In the genomic region with DNA sequence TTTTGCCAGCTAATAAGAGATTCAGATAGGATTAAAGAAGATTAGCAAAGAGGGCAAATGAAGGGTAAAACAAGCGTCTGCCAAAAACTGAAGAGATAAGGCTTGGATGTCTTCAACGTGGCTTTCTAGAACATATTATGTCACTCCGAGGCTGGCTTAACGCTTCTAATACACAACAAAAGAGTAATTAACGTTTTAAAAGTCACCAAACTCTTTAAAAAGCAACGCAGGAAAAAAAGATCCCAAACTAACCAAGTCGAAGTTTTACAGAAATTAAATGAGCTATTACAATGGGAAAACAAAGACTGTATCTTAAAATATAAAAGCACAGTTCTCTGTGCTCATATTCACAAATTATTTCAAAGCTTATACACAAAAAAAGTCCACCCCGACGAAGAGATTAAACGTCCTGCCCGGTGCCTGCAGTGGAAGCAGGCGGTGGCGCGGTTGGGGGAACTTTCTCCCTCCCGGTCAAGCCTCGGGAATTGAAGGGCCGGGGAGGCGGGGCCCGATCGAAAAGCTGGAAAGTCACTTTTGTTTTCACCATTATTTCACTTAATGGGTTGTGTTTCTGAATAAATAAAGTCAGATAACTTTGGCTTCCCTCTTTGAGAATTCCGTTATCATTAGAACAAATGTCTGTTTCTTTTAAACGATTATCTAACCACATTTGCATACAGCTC, we compare ENCODE assay signal across 9 cellular contexts. TPM values are rescaled to one million over a fixed set of nuclear protein-coding genes. Genes with fewer than 3 reads are reported as not detected.
DNase-seq lines count a peak whose midpoint lies in the region; ATAC-seq, FAIRE-seq and TF ChIP-seq lines count a peak whose summit lies in the region.
"Had no signal": no experiment of that assay in that cellular context is flagged by ENCODE, and none has a peak within 500 bp of the region (broad histone marks: within the 10 kb centered on the region; RNA-seq: fewer than 3 reads in every experiment).

No MANE protein-coding gene starts in this region.

- H3K36me3 ChIP-seq in Loucy (ENCODE audit: insufficient read depth, low read length): no peaks in the 10 kb centered on the region
- no peaks in the 10 kb centered on the region for H3K36me3 ChIP-seq in GM12878 (ENCODE audit: control insufficient read depth in 2 of 2, insufficient read depth in 2 of 2, low read length in 1 of 2)
- no peaks in the 10 kb centered on the region for H3K36me3 ChIP-seq in small intestine (ENCODE audit: control insufficient read depth in 2 of 2, insufficient read depth in 2 of 2, low read length in 2 of 2)

- H4K20me1 ChIP-seq in Loucy (ENCODE audit: insufficient read depth, low read length, poor library complexity, severe bottlenecking) (no peaks in the 10 kb centered on the region), GM12878 (ENCODE audit: control insufficient read depth, insufficient read depth) (no peaks in the 10 kb centered on the region)

- WGBS in GM12878 (ENCODE audit: insufficient coverage, insufficient replicate concordance, low lambda C conversion rate, missing lambda C conversion rate): 6% methylated on average over 22 of the region's 22 CpGs
- 1 to 4% (median 3%) methylated on average over 22 of the region's 22 CpGs for WGBS in small intestine, 3 donors

- no peak for TF ChIP-seq EP300 in GM12878 (IDR thresholded peaks at IDR 0.05; ENCODE audit: borderline replicate concordance in 1 of 2, control insufficient read depth in 1 of 2, low read depth in 2 of 2, low read length in 2 of 2)

- no peak for TF ChIP-seq CTCF in Loucy (conservative IDR thresholded peaks at IDR 0.05; ENCODE audit: low read length)
- no peak for TF ChIP-seq CTCF in GM12878 (IDR thresholded peaks at IDR 0.05 in 2 of 3, conservative IDR thresholded peaks at IDR 0.05 in 1 of 3; ENCODE audit: control insufficient read depth in 2 of 3, extremely low read depth in 1 of 3, insufficient read depth in 1 of 3, low read depth in 3 of 3, low read length in 3 of 3)

- no peaks in the 10 kb centered on the region for H3F3A ChIP-seq in Loucy (ENCODE audit: low read depth)

- CTCF ChIA-PET in GM12878 (lab: Yijun Ruan, JAX): interaction anchor here (1.0 kb wide), 1 partner anchor 35 kb away, joined by 3 read pairs; no protein-coding TSS in a partner anchor

- H3K27me3 ChIP-seq in Loucy (ENCODE audit: insufficient read depth, low read length, poor library complexity, severe bottlenecking): peaks cover 39% of the 10 kb centered on the region
- H3K27me3 ChIP-seq in GM12878 (replicated peaks in 1 of 2; ENCODE audit: control insufficient read depth in 2 of 2, insufficient read depth in 2 of 2, low read length in 1 of 2): no peaks in the 10 kb centered on the region
- H3K27me3 ChIP-seq in small intestine (ENCODE audit: control insufficient read depth in 2 of 2, insufficient read depth in 2 of 2, low read length in 2 of 2): peaks cover 0 to 6% of the 10 kb centered on the region in 2 donors

- no peak overlapping the region for H3K27ac ChIP-seq in GM12878 (ENCODE audit: control insufficient read depth, insufficient read depth)
- H3K27ac ChIP-seq in small intestine (ENCODE audit: low read depth in 1 of 2, low read length in 1 of 2): no peak overlapping the region

- POLR2A ChIA-PET in GM12878 (lab: Charles Lee): interaction anchor here (0.6 kb wide), 1 partner anchor 306 kb away, joined by 3 read pairs; no protein-coding TSS in a partner anchor

- no peaks in the 10 kb centered on the region for H3K9me2 ChIP-seq in Loucy (replicated peaks; ENCODE audit: low read depth, low read length)

- peak overlapping the region; percentile 25 for H3K9ac ChIP-seq in Loucy (ENCODE audit: low read depth, low read length, poor library complexity, severe bottlenecking)
- peak overlapping the region; percentile 40; the same call in 1 of the 2 replicates for H3K9ac ChIP-seq in GM12878 (ENCODE audit: control insufficient read depth, insufficient read depth, low read length)

- intact Hi-C loops in GM12878 (cut with micrococcal nuclease; ENCODE audit: unreplicated experiment): no loop called here

- TF ChIP-seq POLR2A in GM12878 (IDR thresholded peaks at IDR 0.05; ENCODE audit: low read depth, low read length): no peak
- no peak for TF ChIP-seq POLR2A in GM18505 (IDR thresholded peaks at IDR 0.05; ENCODE audit: borderline replicate concordance, extremely low read depth, insufficient read depth, insufficient read length)

- ATAC-seq in GM12878 (no peak), GM19035 (IDR thresholded peaks at IDR 0.05; ENCODE audit: unreplicated experiment) (no peak), GM18505 (IDR thresholded peaks at IDR 0.05; ENCODE audit: unreplicated experiment) (no peak), HG02870 (IDR thresholded peaks at IDR 0.05; ENCODE audit: unreplicated experiment) (no peak)

- RAD21 ChIA-PET in GM12878 (lab: Charles Lee; ENCODE audit: unreplicated experiment): no interaction called here

- peaks cover 16% of the 10 kb centered on the region for H3K4me1 ChIP-seq in Loucy (ENCODE audit: insufficient read depth, low read length, poor library complexity, severe bottlenecking)
- peaks cover 8% of the 10 kb centered on the region; the same call in 1 of the 2 replicates for H3K4me1 ChIP-seq in GM12878 (ENCODE audit: control insufficient read depth, insufficient read depth, low read length)
- no peaks in the 10 kb centered on the region for H3K4me1 ChIP-seq in small intestine (ENCODE audit: control insufficient read depth in 2 of 2, insufficient read depth in 1 of 2, low read depth in 1 of 2, low read length in 1 of 2)

- TF ChIP-seq RAD21 in GM12878 (IDR thresholded peaks at IDR 0.05; ENCODE audit: insufficient read depth, low read depth, low read length): no peak

- peak overlapping the region; percentile 84 for H3K4me2 ChIP-seq in Loucy (ENCODE audit: low read depth, low read length, poor library complexity, severe bottlenecking)
- H3K4me2 ChIP-seq in GM12878 (ENCODE audit: control insufficient read depth, insufficient read depth): peak overlapping the region; percentile 99

- H3K9me3 ChIP-seq in Loucy (ENCODE audit: insufficient read depth, low read depth, low read length): no peaks in the 10 kb centered on the region
- H3K9me3 ChIP-seq in GM12878 (replicated peaks; ENCODE audit: control insufficient read depth, insufficient read depth, low read length): no peaks in the 10 kb centered on the region; the same call in 2 of the 3 replicates
- H3K9me3 ChIP-seq in small intestine (ENCODE audit: control insufficient read depth, low read depth): no peaks in the 10 kb centered on the region

- FAIRE-seq in GM12878 (lab: Jason Lieb, UNC) (no peak), small intestine (lab: Jason Lieb, UNC) (no peak)

- BruUV-seq in GM12878 (replicated peaks; lab: Mats Ljungman, UMichigan): no TSS peak

- SMC1A ChIA-PET in GM12878 (lab: Charles Lee; ENCODE audit: uncharacterized antibody, unreplicated experiment): interaction anchor here (0.7 to 1.9 kb wide), 5 partner anchors 15 to 232 kb away, joined by 3 to 5 read pairs (median 4); no protein-coding TSS in a partner anchor

- in situ Hi-C loops in GM12878 (cut with MboI): no loop called here

- H2AFZ ChIP-seq in Loucy (ENCODE audit: low read length) (peak overlapping the region; percentile 54), GM12878 (ENCODE audit: control insufficient read depth, low read depth, low read length) (no peak overlapping the region; the same call in 1 of the 2 replicates)

- peak overlapping the region; percentile 70 for H3K4me3 ChIP-seq in Loucy (ENCODE audit: low read length, poor library complexity, severe bottlenecking)
- H3K4me3 ChIP-seq in GM12878: peak overlapping the region; percentile 60
- no peak overlapping the region for H3K4me3 ChIP-seq in small intestine (ENCODE audit: low read depth in 1 of 2, low read length in 2 of 2)

- H3K79me2 ChIP-seq in Loucy (ENCODE audit: insufficient read depth, low read length): no peaks in the 10 kb centered on the region
- H3K79me2 ChIP-seq in GM12878 (ENCODE audit: control insufficient read depth, insufficient read depth, low read length): no peaks in the 10 kb centered on the region

- DNase-seq in ELF-1 (ENCODE audit: low read depth, low spot score) (peak; percentile 47), GM12878 (ENCODE audit: low read depth, low spot score) (no peak), iPS-NIHi11 (ENCODE audit: low spot score) (peak; percentile 57), small intestine (peak; percentile 7)

RNA-seq across cellular contexts. Expression of gene MAK, which starts 1.2 kb away (rescaled TPM):
- total RNA-seq in GM12878 (2013; cell fraction: nucleolus; rRNA removed): not detected in 2 replicates
- 0.11 TPM in 2 replicates for total RNA-seq in GM12878 (2014; rRNA removed)
- total RNA-seq in GM12878 (2014; rRNA removed; fragmentation: Illumina TruSeq; extraction: Trizol): 0.05 and 0.13 TPM in 2 replicates
- total RNA-seq in GM12878 (2021): 0.05 and 0.08 TPM in 2 replicates
- 0.09 TPM for polyA plus RNA-seq in GM12878 (2011; ENCODE audit: low read depth)
- 0.03 TPM in 1 of 2 replicates, not detected in the other for polyA plus RNA-seq in GM12878 (2011; rRNA removed)
- polyA plus RNA-seq in GM12878 (2011; cell fraction: cytosol; rRNA removed): 0.02 and 0.04 TPM in 2 replicates
- polyA plus RNA-seq in GM12878 (2011; cell fraction: nucleus; rRNA removed): 0.03 TPM in 1 of 2 replicates, not detected in the other
- 0.03 and 0.09 TPM in 2 replicates for polyA plus RNA-seq in GM12878 (2012)
- 0.09 and 0.21 TPM in 2 replicates for polyA plus RNA-seq in GM12878 (2014; fragmentation: Illumina TruSeq; extraction: Trizol)
- under 1 TPM; 0.13 to 0.32 TPM for polyA plus RNA-seq in GM12878 (2014; fragmentation: Nextera tagmentation; extraction: Ambion mirVana)
- polyA plus RNA-seq in GM12878 (2014; rRNA removed): 0.01 and 0.03 TPM in 2 replicates
- polyA plus RNA-seq in GM12878 (2016; fragmentation: Nextera tagmentation; extraction: Ambion mirVana): under 1 TPM; 0.20 to 0.90 TPM
- 0.10 TPM in 1 of 2 replicates, not detected in the other for polyA minus RNA-seq in GM12878 (2011; rRNA and poly(A)+ RNA removed)
- not detected in 2 replicates for polyA minus RNA-seq in GM12878 (2011; cell fraction: cytosol; rRNA and poly(A)+ RNA removed)
- polyA minus RNA-seq in GM12878 (2011; cell fraction: nucleus; rRNA and poly(A)+ RNA removed): not detected in 2 replicates
- under 1 TPM in 1 of 3 donors, not detected in 2; 0.03 TPM for polyA plus RNA-seq in small intestine

RNA-seq across cellular contexts. Expression of gene GCM2, which starts 44.7 kb away (rescaled TPM):
- not detected in 2 replicates for total RNA-seq in GM12878 (2013; cell fraction: nucleolus; rRNA removed)
- total RNA-seq in GM12878 (2014; rRNA removed) (not detected in 2 replicates), GM12878 (2014; rRNA removed; fragmentation: Illumina TruSeq; extraction: Trizol) (not detected in 2 replicates), GM12878 (2021) (not detected in 2 replicates)
- polyA plus RNA-seq in GM12878 (2011; ENCODE audit: low read depth): not detected
- polyA plus RNA-seq in GM12878 (2011; rRNA removed) (not detected in 2 replicates), GM12878 (2014; fragmentation: Illumina TruSeq; extraction: Trizol) (not detected in 2 replicates), GM12878 (2014; fragmentation: Nextera tagmentation; extraction: Ambion mirVana) (not detected), GM12878 (2014; rRNA removed) (not detected in 2 replicates), GM12878 (2016; fragmentation: Nextera tagmentation; extraction: Ambion mirVana) (not detected), small intestine (not detected)
- polyA plus RNA-seq in GM12878 (2011; cell fraction: cytosol; rRNA removed): not detected in 2 replicates
- not detected in 2 replicates for polyA plus RNA-seq in GM12878 (2011; cell fraction: nucleus; rRNA removed)
- not detected in 2 replicates for polyA plus RNA-seq in GM12878 (2012)
- polyA minus RNA-seq in GM12878 (2011; rRNA and poly(A)+ RNA removed): not detected in 2 replicates
- polyA minus RNA-seq in GM12878 (2011; cell fraction: cytosol; rRNA and poly(A)+ RNA removed): not detected in 2 replicates
- not detected in 2 replicates for polyA minus RNA-seq in GM12878 (2011; cell fraction: nucleus; rRNA and poly(A)+ RNA removed)
- total RNA-seq: temporal lobe had no signal

RNA-seq across cellular contexts. Expression of gene SYCP2L, which starts 49.7 kb away (rescaled TPM):
- total RNA-seq in GM12878 (2013; cell fraction: nucleolus; rRNA removed): 5.0 and 6.7 TPM in 2 replicates
- total RNA-seq in GM12878 (2014; rRNA removed): not detected in 2 replicates
- total RNA-seq in GM12878 (2014; rRNA removed; fragmentation: Illumina TruSeq; extraction: Trizol): not detected in 2 replicates
- not detected in 2 replicates for total RNA-seq in GM12878 (2021)
- polyA plus RNA-seq in GM12878 (2011; ENCODE audit: low read depth): not detected
- polyA plus RNA-seq in GM12878 (2011; rRNA removed): 0.12 and 0.72 TPM in 2 replicates
- polyA plus RNA-seq in GM12878 (2011; cell fraction: cytosol; rRNA removed): 0.03 and 0.05 TPM in 2 replicates
- 0.23 and 0.30 TPM in 2 replicates for polyA plus RNA-seq in GM12878 (2011; cell fraction: nucleus; rRNA removed)
- 0.08 and 0.11 TPM in 2 replicates for polyA plus RNA-seq in GM12878 (2012)
- polyA plus RNA-seq in GM12878 (2014; fragmentation: Illumina TruSeq; extraction: Trizol): 0.04 TPM in 1 of 2 replicates, not detected in the other
- polyA plus RNA-seq in GM12878 (2014; fragmentation: Nextera tagmentation; extraction: Ambion mirVana): not detected
- 0.03 TPM in 1 of 2 replicates, not detected in the other for polyA plus RNA-seq in GM12878 (2014; rRNA removed)
- polyA plus RNA-seq in GM12878 (2016; fragmentation: Nextera tagmentation; extraction: Ambion mirVana): not detected
- 0.37 TPM in 1 of 2 replicates, not detected in the other for polyA minus RNA-seq in GM12878 (2011; rRNA and poly(A)+ RNA removed)
- not detected in 2 replicates for polyA minus RNA-seq in GM12878 (2011; cell fraction: cytosol; rRNA and poly(A)+ RNA removed)
- polyA minus RNA-seq in GM12878 (2011; cell fraction: nucleus; rRNA and poly(A)+ RNA removed): 0.38 and 0.85 TPM in 2 replicates
- polyA plus RNA-seq in small intestine: under 1 TPM in 1 of 3 donors, not detected in 2; 0.07 TPM

Comparison
In these comparisons a context has a peak if more than half of its experiments do, and no peak if none do; other contexts are left out.
1. H3K4me3 ChIP-seq: peak in Loucy (single experiment) and GM12878 (single experiment); none in small intestine (0 of 2).